11 cellular contexts compared by ENCODE assay signal in genomic region chr16:85402910-85403692, GRCh38.
DNase-seq lines count a peak whose midpoint lies in the region; ATAC-seq and TF ChIP-seq lines count a peak whose summit lies in the region.
"Had no signal": no experiment of that assay in that cellular context is flagged by ENCODE, and none has a peak within 500 bp of the region (broad histone marks: within the 10 kb centered on the region; RNA-seq: fewer than 3 reads in every experiment).

No MANE protein-coding gene starts in this region.

- H3K27me3 ChIP-seq in endodermal cell (ENCODE audit: control insufficient read depth, insufficient read depth, low read length, poor library complexity, severe bottlenecking): no peaks in the 10 kb centered on the region
- no peaks in the 10 kb centered on the region for H3K27me3 ChIP-seq in osteoblast (ENCODE audit: insufficient read depth, low read length)
- H3K27me3 ChIP-seq in PC-9 (ENCODE audit: insufficient read depth, low read depth): no peaks in the 10 kb centered on the region

- no peaks in the 10 kb centered on the region for H3K9me2 ChIP-seq in PC-9 (ENCODE audit: insufficient read depth)

- POLR2A ChIA-PET in GM10248 (lab: Yijun Ruan, JAX) (no interaction called here), PC-9 (lab: Charles Lee; ENCODE audit: unreplicated experiment) (interaction anchor here (0.6 kb wide), 2 partner anchors 20 to 341 kb away, joined by 10 to 11 read pairs; no protein-coding TSS in a partner anchor)

- H3K27ac Mint-ChIP-seq in endodermal cell: peak overlapping the region; percentile 72
- H3K27ac Mint-ChIP-seq: dendritic cell treated with granulocyte-macrophage colony-stimulating factor and Interleukin-4, amounts not matched to agents 40 ng/mL and 50 ng/mL, for 4 days; mesothelial cell of epicardium had no signal

- CTCF ChIA-PET in GM10248 (lab: Yijun Ruan, JAX): interaction anchor here (1.1 to 3.4 kb wide), 6 partner anchors 10 to 288 kb away, joined by 3 to 24 read pairs (median 6); no protein-coding TSS in a partner anchor
- CTCF ChIA-PET in PC-9 (lab: Charles Lee): interaction anchor here (0.6 to 0.7 kb wide), 2 partner anchors 13 to 126 kb away, joined by 3 read pairs; no protein-coding TSS in a partner anchor

- no peaks in the 10 kb centered on the region for H4K20me1 ChIP-seq in osteoblast (ENCODE audit: insufficient read depth, low read length)
- H4K20me1 ChIP-seq in PC-9 (ENCODE audit: insufficient read depth): no peaks in the 10 kb centered on the region

- ATAC-seq in HG03460 (IDR thresholded peaks at IDR 0.05; ENCODE audit: unreplicated experiment): no peak

- H3K27ac ChIP-seq in endodermal cell (ENCODE audit: low read depth, low read length) (no peak overlapping the region), osteoblast (ENCODE audit: low read depth, low read length) (peak overlapping the region; percentile 28), PC-9 (no peak overlapping the region)

- H3K4me1 ChIP-seq in endodermal cell (ENCODE audit: control insufficient read depth, insufficient read depth, low read length) (peaks cover 8% of the 10 kb centered on the region), osteoblast (ENCODE audit: insufficient read depth, low read length) (peaks cover 9% of the 10 kb centered on the region), PC-9 (replicated peaks; ENCODE audit: insufficient read depth) (no peaks in the 10 kb centered on the region)

- H3K4me3 Mint-ChIP-seq in endodermal cell: no peak overlapping the region
- H3K4me3 Mint-ChIP-seq: dendritic cell treated with granulocyte-macrophage colony-stimulating factor and Interleukin-4, amounts not matched to agents 40 ng/mL and 50 ng/mL, for 4 days; mesothelial cell of epicardium had no signal

- H3K4me1 Mint-ChIP-seq in endodermal cell: peaks cover 17% of the 10 kb centered on the region

- DNase-seq in COLO668 (lab: John Stamatoyannopoulos, UW; ENCODE audit: unreplicated experiment) (peak; percentile 32), KBM-7 (peak; percentile 90), endodermal cell (peak; percentile 73), osteoblast (ENCODE audit: insufficient read length, low spot score, missing footprints) (peak; percentile 96), HT-29 (ENCODE audit: low spot score) (no peak), GM10248 (ENCODE audit: extremely low spot score) (no peak), PC-9 (no peak)
- DNase-seq: NCI-H1048 had no signal

- intact Hi-C loops in PC-9 (cut with micrococcal nuclease; ENCODE audit: unreplicated experiment): no loop called here

- BruUV-seq in PC-9 (replicated peaks; lab: Mats Ljungman, UMichigan): no TSS peak

- no peak overlapping the region for H3K9ac ChIP-seq in endodermal cell (ENCODE audit: extremely low read depth, low read length, poor library complexity, severe bottlenecking)

- H3K4me2 ChIP-seq in osteoblast (ENCODE audit: insufficient read depth, low read length) (peak overlapping the region; percentile 18), PC-9 (no peak overlapping the region)

- H3K9me3 Mint-ChIP-seq in endodermal cell: no peaks in the 10 kb centered on the region
- H3K9me3 Mint-ChIP-seq: dendritic cell treated with granulocyte-macrophage colony-stimulating factor and Interleukin-4, amounts not matched to agents 40 ng/mL and 50 ng/mL, for 4 days; mesothelial cell of epicardium had no signal

- peaks cover 6% of the 10 kb centered on the region for H3K9me3 ChIP-seq in endodermal cell (ENCODE audit: control insufficient read depth, low read length)
- no peaks in the 10 kb centered on the region for H3K9me3 ChIP-seq in osteoblast (ENCODE audit: low read depth, low read length)
- no peaks in the 10 kb centered on the region for H3K9me3 ChIP-seq in PC-9 (ENCODE audit: insufficient read depth, low read depth)

- H3K36me3 Mint-ChIP-seq in endodermal cell (ENCODE audit: low read depth): no peaks in the 10 kb centered on the region
- H3K36me3 Mint-ChIP-seq: mesothelial cell of epicardium had no signal

- H3F3A ChIP-seq in PC-9 (ENCODE audit: insufficient read depth, low read depth): peaks cover 9% of the 10 kb centered on the region; the same call in 1 of the 2 replicates

- H3K27me3 Mint-ChIP-seq in endodermal cell (ENCODE audit: insufficient read depth): no peaks in the 10 kb centered on the region

- in situ Hi-C loops in KBM-7 (cut with MboI; ENCODE audit: low pct_unique_long_range_greater_than_20kb, low sequenced_read_pairs): no loop called here

- 66 to 70% methylated on average over 17 to 19 of the region's 19 CpGs for WGBS in endodermal cell (ENCODE audit: insufficient coverage in 1 of 2, insufficient read length in 1 of 2), 2 experiments

- H3K36me3 ChIP-seq in endodermal cell (ENCODE audit: control insufficient read depth, insufficient read depth, low read length): no peaks in the 10 kb centered on the region
- H3K36me3 ChIP-seq in osteoblast (ENCODE audit: insufficient read depth, low read length): no peaks in the 10 kb centered on the region
- no peaks in the 10 kb centered on the region for H3K36me3 ChIP-seq in PC-9 (ENCODE audit: low read depth)

- no peak for TF ChIP-seq CTCF in endodermal cell (conservative IDR thresholded peaks at IDR 0.05)
- TF ChIP-seq CTCF in osteoblast (IDR thresholded peaks at IDR 0.05; ENCODE audit: extremely low read depth, low read depth, low read length): no peak
- no peak for TF ChIP-seq CTCF in GM10248 (IDR thresholded peaks at IDR 0.05; ENCODE audit: control extremely low read depth, extremely low read depth, low read depth, missing control alignments)
- no peak for TF ChIP-seq CTCF in PC-9 (conservative IDR thresholded peaks at IDR 0.05)

- no peak overlapping the region for H2AFZ ChIP-seq in osteoblast (ENCODE audit: low read length)
- no peak overlapping the region for H2AFZ ChIP-seq in PC-9

- H3K4me3 ChIP-seq in endodermal cell (ENCODE audit: low read length) (no peak overlapping the region), osteoblast (ENCODE audit: insufficient read depth, low read length) (no peak overlapping the region), PC-9 (no peak overlapping the region)

- peaks cover 8% of the 10 kb centered on the region for H3K79me2 ChIP-seq in osteoblast (ENCODE audit: insufficient read depth, low read length)
- no peaks in the 10 kb centered on the region for H3K79me2 ChIP-seq in PC-9 (ENCODE audit: low read depth)

Comparison
In these comparisons a context has a peak if more than half of its experiments do, and no peak if none do; other contexts are left out.
1. DNase-seq: peak in COLO668 (single experiment), KBM-7 (single experiment), endodermal cell (single experiment) and osteoblast (single experiment); none in HT-29 (single experiment), GM10248 (single experiment) and PC-9 (0 of 2).